In genomic region chr9:19408316-19408692, GRCh38 we compare ENCODE assay signal across 8 cellular contexts. TPM values are rescaled to one million over a fixed set of nuclear protein-coding genes. Genes with fewer than 3 reads are reported as not detected.
DNase-seq lines count a peak whose midpoint lies in the region; ATAC-seq and TF ChIP-seq lines count a peak whose summit lies in the region.

No MANE protein-coding gene starts in this region.

- intact Hi-C loops in colonic mucosa (cut with DNase I) = no loop called here
- intact Hi-C loops in aorta (cut with DNase I) = loop anchor here in 1 of 2 donors (1.0 kb wide), 1 partner anchor 28 kb away; the partner anchor contains the start of gene RPS6

- no peaks in the 10 kb centered on the region for H3K79me2 ChIP-seq in OCI-LY3 (ENCODE audit: low read length)

- H3K4me3 ChIP-seq in BLaER1 (peak overlapping the region; percentile 89), OCI-LY3 (ENCODE audit: low read length) (peak overlapping the region; percentile 97), colonic mucosa (peak overlapping the region; percentile 85), mesodermal cell (ENCODE audit: extremely low read depth, insufficient read depth, low read length, poor library complexity, severe bottlenecking) (peak overlapping the region; percentile 85), aorta (ENCODE audit: low read length in 2 of 2) (peak overlapping the region; percentile 26 to 27)

- DNase-seq in colonic mucosa (no peak), aorta (peak in 1 of 2 donors; percentile 81)
- DNase-seq in stimulated activated CD4-positive, alpha-beta T cell treated with anti-CD3 and anti-CD28 coated beads, Interleukin-15, amount 100 ng/mL, for 24 hours = no peak

- peaks cover 12% of the 10 kb centered on the region for H3K9me3 ChIP-seq in BLaER1
- H3K9me3 ChIP-seq in OCI-LY3 (ENCODE audit: insufficient read depth, low read length) = no peaks in the 10 kb centered on the region
- no peaks in the 10 kb centered on the region for H3K9me3 ChIP-seq in colonic mucosa
- H3K9me3 ChIP-seq in mesodermal cell (ENCODE audit: control insufficient read depth, low read length) = no peaks in the 10 kb centered on the region
- H3K9me3 ChIP-seq in aorta (ENCODE audit: control insufficient read depth, low read length) = peaks cover 2% of the 10 kb centered on the region

- H3K4me1 ChIP-seq in BLaER1 (peaks cover 26% of the 10 kb centered on the region), OCI-LY3 (ENCODE audit: low read length) (0 out of 2 replicates have a peak, but pooled peaks cover 3% of the 10 kb centered on the region), colonic mucosa (no peaks in the 10 kb centered on the region), mesodermal cell (ENCODE audit: control insufficient read depth, insufficient read depth, low read length, poor library complexity, severe bottlenecking) (peaks cover 8% of the 10 kb centered on the region), aorta (ENCODE audit: control insufficient read depth in 1 of 2, insufficient read depth in 2 of 2, low read length in 2 of 2) (peaks cover 0 to 2% of the 10 kb centered on the region in 2 donors)

- H3K27me3 ChIP-seq in BLaER1 = no peaks in the 10 kb centered on the region
- peaks cover 12% of the 10 kb centered on the region for H3K27me3 ChIP-seq in OCI-LY3 (ENCODE audit: low read depth, low read length)
- no peaks in the 10 kb centered on the region for H3K27me3 ChIP-seq in colonic mucosa
- no peaks in the 10 kb centered on the region for H3K27me3 ChIP-seq in aorta (ENCODE audit: control insufficient read depth in 1 of 2, insufficient read depth in 2 of 2, low read length in 1 of 2)

- peak overlapping the region; percentile 39 for H3K9ac ChIP-seq in BLaER1
- peak overlapping the region; percentile 70; the same call in 1 of the 2 replicates for H3K9ac ChIP-seq in OCI-LY3 (ENCODE audit: low read length)
- H3K9ac ChIP-seq in colonic mucosa (ENCODE audit: low read depth in 2 of 2, low read length in 2 of 2) = peak overlapping the region; percentile 29 to 84

- H3K27ac ChIP-seq in BLaER1 (no peak overlapping the region), OCI-LY3 (ENCODE audit: low read length) (no peak overlapping the region), colonic mucosa (peak overlapping the region; percentile 31), mesodermal cell (ENCODE audit: low read depth, low read length, severe bottlenecking) (no peak overlapping the region), aorta (ENCODE audit: low read depth in 1 of 2, low read length in 2 of 2) (peak overlapping the region in 1 of 2 donors; percentile 7)

- ATAC-seq in GM21526 (IDR thresholded peaks at IDR 0.05; ENCODE audit: low FRiP score, unreplicated experiment) = peak; percentile 10
- peak; percentile 63 for ATAC-seq in aorta (ENCODE audit: low FRiP score)
- no peak for ATAC-seq in HG02610 (IDR thresholded peaks at IDR 0.05; ENCODE audit: unreplicated experiment)

- peak overlapping the region; percentile 96 for H3K4me2 ChIP-seq in BLaER1
- H3K4me2 ChIP-seq in OCI-LY3 (ENCODE audit: low read length) = peak overlapping the region; percentile 100

- 64% methylated on average over 17 to 20 of the region's 20 CpGs for WGBS in mesodermal cell (ENCODE audit: insufficient coverage in 2 of 2), 2 experiments
- 0 to 1% methylated on average over 20 of the region's 20 CpGs for WGBS in aorta, 2 donors

- no peak for TF ChIP-seq CTCF in OCI-LY3 (IDR thresholded peaks at IDR 0.05; ENCODE audit: low read depth, low read length)
- no peak for TF ChIP-seq CTCF in colonic mucosa (IDR thresholded peaks at IDR 0.05)

- H4K20me1 ChIP-seq in BLaER1 (no peaks in the 10 kb centered on the region), OCI-LY3 (ENCODE audit: insufficient read depth, low read length) (no peaks in the 10 kb centered on the region)

- peak overlapping the region; percentile 89; the same call in 1 of the 2 replicates for H2AFZ ChIP-seq in OCI-LY3 (ENCODE audit: low read depth, low read length)

- H3K36me3 ChIP-seq in BLaER1 (no peaks in the 10 kb centered on the region), OCI-LY3 (replicated peaks; ENCODE audit: low read depth, low read length) (no peaks in the 10 kb centered on the region), colonic mucosa (no peaks in the 10 kb centered on the region), mesodermal cell (ENCODE audit: control insufficient read depth, insufficient read depth, low read length) (no peaks in the 10 kb centered on the region), aorta (ENCODE audit: control insufficient read depth in 1 of 2, insufficient read depth in 2 of 2, low read length in 1 of 2) (no peaks in the 10 kb centered on the region)

RNA-seq across cellular contexts. Expression of gene ACER2, which starts 0.5 kb away (rescaled TPM):
- total RNA-seq in colonic mucosa = 10 to 100 TPM; 10.6 to 11.9 TPM
- 6.6 TPM for polyA plus RNA-seq in mesodermal cell (2013, experiment 1 of 2)
- 6.0 TPM for polyA plus RNA-seq in mesodermal cell (2013, experiment 2 of 2)
- total RNA-seq in aorta = 10 to 100 TPM in 1 of 2 donors, 1 to 10 TPM in 1; 4.9 to 11.2 TPM
- polyA plus RNA-seq in aorta = 1 to 10 TPM; 1.0 to 1.8 TPM

RNA-seq across cellular contexts. Expression of gene RPS6, which starts 28.3 kb away (rescaled TPM):
- 1,000 to 10,000 TPM; 1,965 to 2,018 TPM for total RNA-seq in colonic mucosa
- polyA plus RNA-seq in mesodermal cell (2013, experiment 1 of 2) = 1,816 TPM
- polyA plus RNA-seq in mesodermal cell (2013, experiment 2 of 2) = 1,907 TPM
- total RNA-seq in aorta = 1,000 to 10,000 TPM; 1,566 to 1,650 TPM
- polyA plus RNA-seq in aorta = 1,000 to 10,000 TPM; 2,810 to 4,452 TPM

Comparison
In these comparisons a context has a peak if more than half of its experiments do, and no peak if none do; other contexts are left out.
1. H3K4me3 ChIP-seq: peak in every context shown above with its lines; median percentile 97 in OCI-LY3; 89 in BLaER1; 85 in colonic mucosa; 85 in mesodermal cell; 26 in aorta.